ENCODE assay signal across 19 cellular contexts in genomic region chr10:130017631-130018022, GRCh38. TPM values are rescaled to one million over a fixed set of nuclear protein-coding genes. Genes with fewer than 3 reads are reported as not detected.
DNase-seq lines count a peak whose midpoint lies in the region; ATAC-seq, FAIRE-seq and TF ChIP-seq lines count a peak whose summit lies in the region.
"Had no signal": no experiment of that assay in that cellular context is flagged by ENCODE, and none has a peak within 500 bp of the region (broad histone marks: within the 10 kb centered on the region; RNA-seq: fewer than 3 reads in every experiment).

No MANE protein-coding gene starts in this region.

- intact Hi-C loops in activated CD4-positive, alpha-beta memory T cell treated with anti-CD3 and anti-CD28 coated beads for 36 hours (cut with micrococcal nuclease): no loop called here
- intact Hi-C loops in mammary epithelial cell (cut with micrococcal nuclease): no loop called here

- no peak overlapping the region for H3K4me3 Mint-ChIP-seq in activated CD4-positive, alpha-beta memory T cell treated with anti-CD3 and anti-CD28 coated beads, Interleukin-2, amount 10 ng/mL, durations not matched to agents 7 days and 5 days
- H3K4me3 Mint-ChIP-seq in activated CD4-positive, alpha-beta memory T cell treated with anti-CD3 and anti-CD28 coated beads for 36 hours: no peak overlapping the region
- no peak overlapping the region for H3K4me3 Mint-ChIP-seq in osteocyte (ENCODE audit: unreplicated experiment)
- H3K4me3 Mint-ChIP-seq: CD4-positive, alpha-beta T cell; H9; IgD-negative memory B cell had no signal

- H3K9me3 ChIP-seq in BLaER1: no peaks in the 10 kb centered on the region
- no peaks in the 10 kb centered on the region for H3K9me3 ChIP-seq in H1 (ENCODE audit: insufficient read depth in 2 of 2, low read depth in 1 of 2, low read length in 1 of 2)
- H3K9me3 ChIP-seq in mammary epithelial cell (replicated peaks; ENCODE audit: insufficient read depth, low read length): peaks cover 42% of the 10 kb centered on the region

- POLR2A ChIA-PET in activated CD4-positive, alpha-beta memory T cell treated with anti-CD3 and anti-CD28 coated beads, Interleukin-2, amount 10 ng/mL, durations not matched to agents 7 days and 5 days (lab: Charles Lee): interaction anchor here (1.2 kb wide), 1 partner anchor 92 kb away, joined by 3 read pairs; no protein-coding TSS in a partner anchor
- POLR2A ChIA-PET in activated CD4-positive, alpha-beta memory T cell treated with anti-CD3 and anti-CD28 coated beads for 36 hours (lab: Charles Lee): no interaction called here
- POLR2A ChIA-PET in H1 (lab: Charles Lee; ENCODE audit: partially characterized antibody): no interaction called here

- BruUV-seq in mammary epithelial cell (replicated peaks; lab: Mats Ljungman, UMichigan): no TSS peak

- H2AK5ac ChIP-seq in H1 (ENCODE audit: low read depth, low read length): no peak overlapping the region

- H3K36me3 ChIP-seq in BLaER1 (no peaks in the 10 kb centered on the region), H1 (ENCODE audit: control insufficient read depth in 2 of 4, insufficient read depth in 4 of 4, low read length in 3 of 4) (no peaks in the 10 kb centered on the region), mammary epithelial cell (ENCODE audit: insufficient read depth, low read length) (no peaks in the 10 kb centered on the region)

- no peaks in the 10 kb centered on the region for H3K79me1 ChIP-seq in H1 (ENCODE audit: low read depth, low read length)

- in situ Hi-C loops in mammary epithelial cell (cut with MboI; ENCODE audit: low sequenced_read_pairs in 2 of 2): no loop called here

- TF ChIP-seq RAD21 in H1 (IDR thresholded peaks at IDR 0.05 in 1 of 2, conservative IDR thresholded peaks at IDR 0.05 in 1 of 2; ENCODE audit: low read depth in 2 of 2, low read length in 2 of 2): no peak

- no peak overlapping the region for H3K18ac ChIP-seq in H1 (ENCODE audit: extremely low read depth, low read length)

- dilution Hi-C loops in mammary epithelial cell (cut with HindIII; ENCODE audit: low sequenced_read_pairs): no loop called here

- no peak overlapping the region for H3K56ac ChIP-seq in H1 (replicated peaks; ENCODE audit: insufficient read length, low read depth, low read length)

- H3K36me3 Mint-ChIP-seq in activated CD4-positive, alpha-beta memory T cell treated with anti-CD3 and anti-CD28 coated beads, Interleukin-2, amount 10 ng/mL, durations not matched to agents 7 days and 5 days (ENCODE audit: low read depth): no peaks in the 10 kb centered on the region
- no peaks in the 10 kb centered on the region for H3K36me3 Mint-ChIP-seq in activated CD4-positive, alpha-beta memory T cell treated with anti-CD3 and anti-CD28 coated beads for 36 hours
- no peaks in the 10 kb centered on the region for H3K36me3 Mint-ChIP-seq in osteocyte (ENCODE audit: unreplicated experiment)
- H3K36me3 Mint-ChIP-seq: IgD-negative memory B cell had no signal

- no peak overlapping the region for H2BK12ac ChIP-seq in H1 (ENCODE audit: low read depth, low read length)

- H3K4me2 ChIP-seq in BLaER1: peak overlapping the region; percentile 58; the same call in 1 of the 2 replicates
- H3K4me2 ChIP-seq in H1 (ENCODE audit: insufficient read depth in 1 of 2, low read depth in 2 of 2, low read length in 2 of 2): no peak overlapping the region
- H3K4me2 ChIP-seq in mammary epithelial cell (ENCODE audit: insufficient read depth, low read depth, low read length): no peak overlapping the region

- H3K27me3 ChIP-seq in BLaER1: no peaks in the 10 kb centered on the region
- no peaks in the 10 kb centered on the region; a peak in 1 of 7 replicates for H3K27me3 ChIP-seq in H1 (replicated peaks in 1 of 4; ENCODE audit: control insufficient read depth in 3 of 4, extremely low read depth in 1 of 4, insufficient read depth in 3 of 4, low read length in 3 of 4)
- no peaks in the 10 kb centered on the region for H3K27me3 ChIP-seq in mammary epithelial cell (ENCODE audit: insufficient read depth, low read length)

- no peak overlapping the region for H2BK15ac ChIP-seq in H1 (ENCODE audit: low read length)

- no peak overlapping the region for H2BK120ac ChIP-seq in H1 (replicated peaks; ENCODE audit: low read depth, low read length)

- CTCF ChIA-PET in activated CD4-positive, alpha-beta memory T cell treated with anti-CD3 and anti-CD28 coated beads, Interleukin-2, amount 10 ng/mL, durations not matched to agents 7 days and 5 days (lab: Charles Lee): no interaction called here
- CTCF ChIA-PET in activated CD4-positive, alpha-beta memory T cell treated with anti-CD3 and anti-CD28 coated beads for 36 hours (lab: Charles Lee): no interaction called here
- CTCF ChIA-PET in H1 (lab: Charles Lee; ENCODE audit: partially characterized antibody) (no interaction called here), mammary epithelial cell (lab: Charles Lee; ENCODE audit: low non-redundant PET) (no interaction called here)

- H3K4ac ChIP-seq in H1 (replicated peaks; ENCODE audit: insufficient read length, low read depth, low read length): no peak overlapping the region

- no peaks in the 10 kb centered on the region for H3K27me3 Mint-ChIP-seq in activated CD4-positive, alpha-beta memory T cell treated with anti-CD3 and anti-CD28 coated beads, Interleukin-2, amount 10 ng/mL, durations not matched to agents 7 days and 5 days
- no peaks in the 10 kb centered on the region for H3K27me3 Mint-ChIP-seq in activated CD4-positive, alpha-beta memory T cell treated with anti-CD3 and anti-CD28 coated beads for 36 hours
- no peaks in the 10 kb centered on the region for H3K27me3 Mint-ChIP-seq in osteocyte (ENCODE audit: unreplicated experiment)
- H3K27me3 Mint-ChIP-seq: CD4-positive, alpha-beta T cell; IgD-negative memory B cell had no signal

- no peak overlapping the region for H2AFZ ChIP-seq in H1 (ENCODE audit: low read length)
- H2AFZ ChIP-seq in mammary epithelial cell (ENCODE audit: low read depth, low read length): no peak overlapping the region
- H2AFZ ChIP-seq: GM23248 had no signal

- H4K20me1 ChIP-seq in BLaER1 (no peaks in the 10 kb centered on the region), H1 (replicated peaks in 1 of 2; ENCODE audit: control insufficient read depth in 1 of 2, insufficient read depth in 2 of 2, low read length in 2 of 2) (no peaks in the 10 kb centered on the region), mammary epithelial cell (ENCODE audit: insufficient read depth, low read length) (no peaks in the 10 kb centered on the region)

- no peak for TF ChIP-seq POLR2A in H1 (IDR thresholded peaks at IDR 0.05; ENCODE audit: control extremely low read depth in 1 of 2, low read depth in 2 of 2, low read length in 2 of 2)

- no peak overlapping the region for H3K23ac ChIP-seq in H1 (ENCODE audit: insufficient read length)

- H3K14ac ChIP-seq in H1 (ENCODE audit: insufficient read length): no peak overlapping the region

- H3K4me3 ChIP-seq in BLaER1: no peak overlapping the region
- H3K4me3 ChIP-seq in H1 (ENCODE audit: extremely low read depth in 1 of 4, insufficient read depth in 2 of 4, low read depth in 3 of 4, low read length in 4 of 4): no peak overlapping the region
- H3K4me3 ChIP-seq in mammary epithelial cell (replicated peaks in 1 of 3; ENCODE audit: insufficient read depth in 1 of 3, low read depth in 2 of 3, low read length in 3 of 3): no peak overlapping the region
- H3K4me3 ChIP-seq: GM12878, GM23248 had no signal

- WGBS in H1 (ENCODE audit: extremely low coverage in 1 of 2, insufficient coverage in 1 of 2, insufficient read length in 1 of 2, insufficient replicate concordance in 2 of 2, low coverage in 1 of 2, low lambda C conversion rate in 2 of 2, missing lambda C conversion rate in 1 of 2), 2 experiments: 92% methylated on average over 13 of the region's 13 CpGs; no CpG with 5 or more reads in 1 of the 2 experiments
- 78% methylated on average over 11 of the region's 13 CpGs for WGBS in mammary epithelial cell (ENCODE audit: low coverage, missing lambda C conversion rate)

- H4K91ac ChIP-seq in H1 (replicated peaks; ENCODE audit: insufficient read length, low read length): no peak overlapping the region

- no peak overlapping the region for H3K27ac Mint-ChIP-seq in activated CD4-positive, alpha-beta memory T cell treated with anti-CD3 and anti-CD28 coated beads, Interleukin-2, amount 10 ng/mL, durations not matched to agents 7 days and 5 days
- no peak overlapping the region for H3K27ac Mint-ChIP-seq in activated CD4-positive, alpha-beta memory T cell treated with anti-CD3 and anti-CD28 coated beads for 36 hours
- H3K27ac Mint-ChIP-seq in osteocyte (ENCODE audit: unreplicated experiment): no peak overlapping the region
- H3K27ac Mint-ChIP-seq: CD4-positive, alpha-beta T cell; H9; IgD-negative memory B cell had no signal

- no peak overlapping the region for H2BK20ac ChIP-seq in H1 (ENCODE audit: low read length)

- H3K79me2 ChIP-seq in H1 (ENCODE audit: control insufficient read depth in 1 of 2, insufficient read depth in 2 of 2, low read length in 2 of 2) (no peaks in the 10 kb centered on the region), mammary epithelial cell (ENCODE audit: insufficient read depth, low read length) (no peaks in the 10 kb centered on the region)

- peaks cover 44% of the 10 kb centered on the region for H3K4me1 ChIP-seq in BLaER1
- H3K4me1 ChIP-seq in H1 (replicated peaks in 1 of 4; ENCODE audit: control insufficient read depth in 3 of 4, insufficient read depth in 4 of 4, low read length in 3 of 4): no peaks in the 10 kb centered on the region; a peak in 1 of 7 replicates
- no peaks in the 10 kb centered on the region for H3K4me1 ChIP-seq in mammary epithelial cell (ENCODE audit: insufficient read depth, low read length)

- H3K4me1 Mint-ChIP-seq in activated CD4-positive, alpha-beta memory T cell treated with anti-CD3 and anti-CD28 coated beads, Interleukin-2, amount 10 ng/mL, durations not matched to agents 7 days and 5 days: peaks cover 7% of the 10 kb centered on the region
- H3K4me1 Mint-ChIP-seq in activated CD4-positive, alpha-beta memory T cell treated with anti-CD3 and anti-CD28 coated beads for 36 hours (ENCODE audit: low read depth): peaks cover 2% of the 10 kb centered on the region
- no peaks in the 10 kb centered on the region for H3K4me1 Mint-ChIP-seq in osteocyte (ENCODE audit: unreplicated experiment)
- H3K4me1 Mint-ChIP-seq: IgD-negative memory B cell had no signal

- no peak for TF ChIP-seq CTCF in H1 (IDR thresholded peaks at IDR 0.05; ENCODE audit: control extremely low read depth in 1 of 3, insufficient read depth in 1 of 3, low read depth in 1 of 3, low read length in 3 of 3)
- TF ChIP-seq CTCF in osteocyte (IDR thresholded peaks at IDR 0.05): no peak
- no peak for TF ChIP-seq CTCF in mammary epithelial cell (conservative IDR thresholded peaks at IDR 0.05 in 1 of 2, IDR thresholded peaks at IDR 0.05 in 1 of 2; ENCODE audit: extremely low read depth in 1 of 2, insufficient read depth in 1 of 2, low read depth in 1 of 2, low read length in 2 of 2)

- H3K27ac ChIP-seq in BLaER1: no peak overlapping the region
- no peak overlapping the region for H3K27ac ChIP-seq in H1 (ENCODE audit: low read depth, low read length)
- no peak overlapping the region for H3K27ac ChIP-seq in mammary epithelial cell (ENCODE audit: insufficient read depth, low read depth, low read length)
- H3K27ac ChIP-seq: 22Rv1, GM23248 had no signal

- H3K23me2 ChIP-seq in H1 (ENCODE audit: low read depth, low read length): no peaks in the 10 kb centered on the region

- H4K8ac ChIP-seq in H1 (ENCODE audit: extremely low read depth, insufficient read depth, low read length): peak overlapping the region; percentile 40; the same call in 1 of the 2 replicates

- H4K5ac ChIP-seq in H1 (ENCODE audit: insufficient read length, low read depth, low read length): no peak overlapping the region

- ATAC-seq in GM21619 (IDR thresholded peaks at IDR 0.05; ENCODE audit: unreplicated experiment): no peak
- ATAC-seq: GM12878 had no signal

- peak; percentile 7 for DNase-seq in activated CD4-positive, alpha-beta memory T cell treated with anti-CD3 and anti-CD28 coated beads, Interleukin-2, amount 10 ng/mL, durations not matched to agents 7 days and 5 days
- no peak for DNase-seq in activated CD4-positive, alpha-beta memory T cell treated with anti-CD3 and anti-CD28 coated beads for 36 hours
- DNase-seq in H1 (ENCODE audit: low read depth in 1 of 2, low spot score in 2 of 2) (no peak), osteocyte (ENCODE audit: extremely low spot score, unreplicated experiment) (peak; percentile 81), NCI-H226 (no peak), mammary epithelial cell (no peak)
- DNase-seq: C1 segment of cervical spinal cord; Calu3; CD4-positive, alpha-beta T cell; DMS 273 treated with DMSO at 0.1 percent for 48 hours had no signal

- no peak for TF ChIP-seq EP300 in H1 (IDR thresholded peaks at IDR 0.05; ENCODE audit: borderline replicate concordance in 1 of 2, low read depth in 2 of 2, low read length in 2 of 2)

- H3K9me3 Mint-ChIP-seq in activated CD4-positive, alpha-beta memory T cell treated with anti-CD3 and anti-CD28 coated beads, Interleukin-2, amount 10 ng/mL, durations not matched to agents 7 days and 5 days: no peaks in the 10 kb centered on the region
- no peaks in the 10 kb centered on the region for H3K9me3 Mint-ChIP-seq in activated CD4-positive, alpha-beta memory T cell treated with anti-CD3 and anti-CD28 coated beads for 36 hours
- no peaks in the 10 kb centered on the region for H3K9me3 Mint-ChIP-seq in osteocyte (ENCODE audit: unreplicated experiment)
- H3K9me3 Mint-ChIP-seq: CD4-positive, alpha-beta T cell; H9 had no signal

- H3K9ac ChIP-seq in BLaER1 (no peak overlapping the region), H1 (replicated peaks in 1 of 4; ENCODE audit: extremely low read depth in 1 of 4, low read depth in 3 of 4, low read length in 3 of 4) (no peak overlapping the region), mammary epithelial cell (ENCODE audit: insufficient read depth, low read length) (no peak overlapping the region)
- H3K9ac ChIP-seq: GM23248 had no signal

- no peak overlapping the region for H2BK5ac ChIP-seq in H1 (ENCODE audit: low read depth, low read length)

- no peak for FAIRE-seq in H1 (lab: Jason Lieb, UNC)
- FAIRE-seq: GM12878, GM18507 had no signal

RNA-seq across cellular contexts. Expression of gene EBF3, which starts 53.6 kb away (rescaled TPM):
- total RNA-seq in activated CD4-positive, alpha-beta memory T cell treated with anti-CD3 and anti-CD28 coated beads, Interleukin-2, amount 10 ng/mL, durations not matched to agents 7 days and 5 days: not detected
- not detected for total RNA-seq in activated CD4-positive, alpha-beta memory T cell treated with anti-CD3 and anti-CD28 coated beads for 36 hours
- 0.26 and 0.38 TPM in 2 replicates for total RNA-seq in H1 (2021; fragmentation: NEBNext Ultra II Directional; extraction: Animal tissue kit (Norgen Biotek cat#: 25700))
- 0.08 and 0.20 TPM in 2 replicates for polyA plus RNA-seq in H1 (2011; rRNA removed)
- polyA plus RNA-seq in H1 (2011; cell fraction: cytosol; rRNA removed): 0.31 TPM
- 0.40 TPM for polyA plus RNA-seq in H1 (2011; cell fraction: nucleus; rRNA removed)
- polyA plus RNA-seq in H1 (2012, experiment 1 of 2): 0.07 to 0.15 TPM (median 0.12 TPM) in 4 replicates
- 0.07 TPM for polyA plus RNA-seq in H1 (2012, experiment 2 of 2)
- 0.10 TPM for polyA plus RNA-seq in H1 (2013, experiment 1 of 2)
- polyA plus RNA-seq in H1 (2013, experiment 2 of 2): 0.09 TPM
- 0.76 TPM in 1 of 2 replicates, not detected in the other for polyA minus RNA-seq in H1 (2011; rRNA and poly(A)+ RNA removed)
- polyA minus RNA-seq in H1 (2011; cell fraction: cytosol; rRNA and poly(A)+ RNA removed): not detected
- polyA minus RNA-seq in H1 (2011; cell fraction: nucleus; rRNA and poly(A)+ RNA removed): 0.30 TPM
- total RNA-seq in osteocyte: 0.59 and 0.63 TPM in 2 replicates
- total RNA-seq in mammary epithelial cell: under 1 TPM; under 0.01 to 0.54 TPM
- not detected for polyA plus RNA-seq in mammary epithelial cell
- not detected for polyA minus RNA-seq in mammary epithelial cell
- total RNA-seq: Calu3; CD4-positive, alpha-beta T cell; GM12878; HT1080 had no signal
- polyA plus RNA-seq: GM12878, IgD-negative memory B cell had no signal

Comparison
In these comparisons a context has a peak if more than half of its experiments do, and no peak if none do; other contexts are left out.
1. DNase-seq: peak in activated CD4-positive, alpha-beta memory T cell treated with anti-CD3 and anti-CD28 coated beads, Interleukin-2, amount 10 ng/mL, durations not matched to agents 7 days and 5 days (single experiment) and osteocyte (single experiment); none in activated CD4-positive, alpha-beta memory T cell treated with anti-CD3 and anti-CD28 coated beads for 36 hours (single experiment), H1 (0 of 2), NCI-H226 (single experiment) and mammary epithelial cell (single experiment).